19 cellular contexts compared by ENCODE assay signal in the genomic region with DNA sequence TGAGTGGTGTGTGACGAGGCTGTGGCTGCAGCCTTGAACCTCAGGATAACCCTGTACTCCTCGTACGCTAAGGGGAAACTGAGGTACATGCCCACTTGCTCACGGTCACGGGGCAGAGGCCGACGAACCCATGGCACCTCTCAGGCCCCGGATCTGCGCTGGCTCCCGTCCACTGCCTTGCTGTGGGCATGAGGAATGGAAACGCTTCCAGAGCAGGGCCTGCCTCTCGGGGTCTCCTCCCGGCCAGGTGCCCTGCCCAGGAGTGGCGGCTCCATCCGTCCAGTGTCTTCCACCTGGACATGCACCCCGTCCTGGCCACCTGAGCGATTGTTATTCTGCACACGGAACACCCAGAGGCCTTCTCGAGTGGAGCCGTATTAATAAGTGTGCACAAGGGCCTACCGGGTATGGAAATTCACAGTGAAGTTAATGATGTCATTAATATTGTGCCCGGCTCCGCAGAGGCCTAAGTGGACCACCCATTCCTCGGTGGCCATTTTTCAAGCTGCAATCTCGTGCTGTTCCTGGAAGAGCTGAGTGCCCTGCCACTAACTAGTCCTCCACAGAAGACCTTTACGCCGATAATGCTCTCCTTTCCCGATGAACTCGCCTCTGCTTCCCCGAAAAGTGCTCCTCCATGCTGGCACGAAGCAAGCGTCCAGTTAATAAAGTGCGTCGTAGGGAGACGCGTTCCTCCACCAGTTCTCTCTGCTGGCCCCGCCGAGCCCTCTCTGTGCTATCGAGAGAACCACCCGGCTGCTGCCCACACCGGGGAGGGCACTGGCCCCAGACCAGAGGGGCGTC.
DNase-seq lines count a peak whose midpoint lies in the region; TF ChIP-seq lines count a peak whose summit lies in the region.
"Had no signal": no experiment of that assay in that cellular context is flagged by ENCODE, and none has a peak within 500 bp of the region (broad histone marks: within the 10 kb centered on the region; RNA-seq: fewer than 3 reads in every experiment).

No MANE protein-coding gene starts in this region.

- H3K4me1 ChIP-seq in BE2C = no peaks in the 10 kb centered on the region

- TF ChIP-seq CTCF in chondrocyte (IDR thresholded peaks at IDR 0.05) (no peak), neural crest cell (conservative IDR thresholded peaks at IDR 0.05) (no peak), type B pancreatic cell (conservative IDR thresholded peaks at IDR 0.05) (no peak), BE2C (IDR thresholded peaks at IDR 0.05; ENCODE audit: low read depth, low read length) (no peak)

- peak; percentile 9 for DNase-seq in activated naive CD4-positive, alpha-beta T cell treated with anti-CD3 and anti-CD28 coated beads, Interleukin-2, amount 50 U/mL, for 16 hours
- DNase-seq in activated naive CD4-positive, alpha-beta T cell treated with Interleukin-2 at 50 U/mL for 16 hours = no peak
- DNase-seq in chondrocyte (ENCODE audit: low spot score) (peak; percentile 84), neural crest cell (ENCODE audit: low read depth, low spot score) (no peak), type B pancreatic cell (ENCODE audit: extremely low spot score, unreplicated experiment) (peak; percentile 45), BE2C (no peak), HPDE6-E6E7 (ENCODE audit: extremely low spot score) (no peak), NCI-H2196 treated with DMSO at 0.1 percent for 48 hours (lab: John Stamatoyannopoulos, UW; ENCODE audit: unreplicated experiment) (no peak)
- DNase-seq: ACHN; AML-193; COR-L47; DMS53; Kasumi-1; MM.1S; NCI-H1092 treated with DMSO at 0.1 percent for 48 hours; NCI-H1694 treated with DMSO at 0.1 percent for 48 hours; NCI-H446 treated with DMSO at 0.1 percent for 48 hours; NK-92 treated with Interleukin-12 subunit alpha and Interleukin-12 subunit beta, amount 100 ng/mL, for 24 hours had no signal

- H3K4me3 Mint-ChIP-seq in chondrocyte (ENCODE audit: unreplicated experiment) = no peak overlapping the region
- H3K4me3 Mint-ChIP-seq in neural crest cell = no peak overlapping the region
- H3K4me3 Mint-ChIP-seq in type B pancreatic cell = no peak overlapping the region
- H3K4me3 Mint-ChIP-seq: IgD-negative memory B cell had no signal

- H3K27me3 ChIP-seq in BE2C = no peaks in the 10 kb centered on the region

- H3K36me3 Mint-ChIP-seq in chondrocyte (ENCODE audit: low read depth) = no peaks in the 10 kb centered on the region
- H3K36me3 Mint-ChIP-seq in neural crest cell (ENCODE audit: low read depth) = no peaks in the 10 kb centered on the region
- H3K36me3 Mint-ChIP-seq in type B pancreatic cell = no peaks in the 10 kb centered on the region
- H3K36me3 Mint-ChIP-seq: IgD-negative memory B cell had no signal

- H3K27me3 Mint-ChIP-seq in chondrocyte (ENCODE audit: low read depth) (peaks cover 12% of the 10 kb centered on the region), neural crest cell (ENCODE audit: low read depth) (no peaks in the 10 kb centered on the region), type B pancreatic cell (peaks cover 10% of the 10 kb centered on the region)
- H3K27me3 Mint-ChIP-seq: IgD-negative memory B cell had no signal

- no peaks in the 10 kb centered on the region for H3K9me3 ChIP-seq in BE2C

- H3K4me1 Mint-ChIP-seq in chondrocyte (ENCODE audit: low read depth) (no peaks in the 10 kb centered on the region), neural crest cell (no peaks in the 10 kb centered on the region), type B pancreatic cell (ENCODE audit: unreplicated experiment) (no peaks in the 10 kb centered on the region)
- H3K4me1 Mint-ChIP-seq: IgD-negative memory B cell had no signal

- no peaks in the 10 kb centered on the region for H3K36me3 ChIP-seq in BE2C

- no peak overlapping the region for H3K27ac Mint-ChIP-seq in chondrocyte (ENCODE audit: unreplicated experiment)
- peak overlapping the region; percentile 45 for H3K27ac Mint-ChIP-seq in neural crest cell (ENCODE audit: unreplicated experiment)
- H3K27ac Mint-ChIP-seq in type B pancreatic cell = no peak overlapping the region
- H3K27ac Mint-ChIP-seq: IgD-negative memory B cell had no signal

- H3K4me3 ChIP-seq in BE2C (ENCODE audit: low read depth, low read length) = no peak overlapping the region

- H3K9me3 Mint-ChIP-seq in chondrocyte (ENCODE audit: low read depth) = no peaks in the 10 kb centered on the region
- no peaks in the 10 kb centered on the region for H3K9me3 Mint-ChIP-seq in neural crest cell
- H3K9me3 Mint-ChIP-seq in type B pancreatic cell = no peaks in the 10 kb centered on the region

Comparison
In these comparisons a context has a peak if more than half of its experiments do, and no peak if none do; other contexts are left out.
1. DNase-seq: peak in activated naive CD4-positive, alpha-beta T cell treated with anti-CD3 and anti-CD28 coated beads, Interleukin-2, amount 50 U/mL, for 16 hours (single experiment), chondrocyte (single experiment) and type B pancreatic cell (single experiment); none in activated naive CD4-positive, alpha-beta T cell treated with Interleukin-2 at 50 U/mL for 16 hours (single experiment), neural crest cell (single experiment), BE2C (single experiment), HPDE6-E6E7 (single experiment) and NCI-H2196 treated with DMSO at 0.1 percent for 48 hours (single experiment).